Comparison of ENCODE assay signal across 8 cellular contexts in genomic region chr10:97321032-97321806, GRCh38. TPM values are rescaled to one million over a fixed set of nuclear protein-coding genes. Genes with fewer than 3 reads are reported as not detected.
DNase-seq lines count a peak whose midpoint lies in the region; ATAC-seq and FAIRE-seq lines count a peak whose summit lies in the region.

No MANE protein-coding gene starts in this region.

- peak overlapping the region; percentile 93 for H3K27ac Mint-ChIP-seq in activated naive CD8-positive, alpha-beta T cell
- H3K27ac Mint-ChIP-seq in immature natural killer cell = peak overlapping the region; percentile 87 to 96 (median 95)

- no peaks in the 10 kb centered on the region for H3K36me3 Mint-ChIP-seq in activated naive CD8-positive, alpha-beta T cell
- H3K36me3 Mint-ChIP-seq in immature natural killer cell = no peaks in the 10 kb centered on the region

- ATAC-seq in GM21576 (IDR thresholded peaks at IDR 0.05; ENCODE audit: unreplicated experiment) (no peak), GM21515 (IDR thresholded peaks at IDR 0.05; ENCODE audit: unreplicated experiment) (no peak)

- peak overlapping the region; percentile 96 to 100 (median 99) for H3K9ac ChIP-seq in BLaER1 treated with 17β-estradiol and CSF1 and Interleukin-3, amounts not matched to agents 10 nM and 100 nM
- H3K9ac ChIP-seq in skeletal muscle satellite cell (ENCODE audit: low read depth, low read length) = peak overlapping the region; percentile 32

- H3K4me1 Mint-ChIP-seq in activated naive CD8-positive, alpha-beta T cell (ENCODE audit: low read depth) = peaks cover 24% of the 10 kb centered on the region
- peaks cover 40 to 43% of the 10 kb centered on the region in 2 donors for H3K4me1 Mint-ChIP-seq in immature natural killer cell

- DNase-seq in NCI-H1092 (lab: John Stamatoyannopoulos, UW) (peak; percentile 29), immature natural killer cell (peak; percentile 14 to 26 (median 22)), frontal cortex (ENCODE audit: low spot score in 2 of 2) (no peak)

- no peaks in the 10 kb centered on the region for H3K9me3 Mint-ChIP-seq in activated naive CD8-positive, alpha-beta T cell (ENCODE audit: low read depth)
- H3K9me3 Mint-ChIP-seq in immature natural killer cell = no peaks in the 10 kb centered on the region

- peaks cover 0 to 30% (median 9%) of the 10 kb centered on the region in 11 experiments; a peak in 11 of 22 replicates for H3K36me3 ChIP-seq in BLaER1 treated with 17β-estradiol and CSF1 and Interleukin-3, amounts not matched to agents 10 nM and 100 nM
- no peaks in the 10 kb centered on the region for H3K36me3 ChIP-seq in skeletal muscle satellite cell (ENCODE audit: insufficient read depth, low read length)

- peaks cover 0 to 7% (median 0%) of the 10 kb centered on the region in 11 experiments; a peak in 2 of 22 replicates for H3K27me3 ChIP-seq in BLaER1 treated with 17β-estradiol and CSF1 and Interleukin-3, amounts not matched to agents 10 nM and 100 nM
- H3K27me3 ChIP-seq in skeletal muscle satellite cell (ENCODE audit: control insufficient read depth, insufficient read depth, low read length) = peaks cover 3% of the 10 kb centered on the region

- no peaks in the 10 kb centered on the region for H3K9me3 ChIP-seq in BLaER1 treated with 17β-estradiol and CSF1 and Interleukin-3, amounts not matched to agents 10 nM and 100 nM (replicated peaks in 1 of 11)
- H3K9me3 ChIP-seq in skeletal muscle satellite cell (replicated peaks; ENCODE audit: low read length) = no peaks in the 10 kb centered on the region

- peak overlapping the region; percentile 71 to 99 (median 95) for H3K4me2 ChIP-seq in BLaER1 treated with 17β-estradiol and CSF1 and Interleukin-3, amounts not matched to agents 10 nM and 100 nM
- peak overlapping the region; percentile 89 for H3K4me2 ChIP-seq in skeletal muscle satellite cell (ENCODE audit: low read length)

- H3K4me3 ChIP-seq in BLaER1 treated with 17β-estradiol and CSF1 and Interleukin-3, amounts not matched to agents 10 nM and 100 nM = peak overlapping the region; percentile 82 to 100 (median 96)
- H3K4me3 ChIP-seq in skeletal muscle satellite cell (ENCODE audit: low read length) = peak overlapping the region; percentile 86

- peak overlapping the region; percentile 92 for H3K4me3 Mint-ChIP-seq in activated naive CD8-positive, alpha-beta T cell
- peak overlapping the region; percentile 88 to 95 (median 91) for H3K4me3 Mint-ChIP-seq in immature natural killer cell

- H3K27ac ChIP-seq in BLaER1 treated with 17β-estradiol and CSF1 and Interleukin-3, amounts not matched to agents 10 nM and 100 nM = peak overlapping the region; percentile 98 to 100 (median 100)

- peaks cover 6 to 64% (median 31%) of the 10 kb centered on the region in 11 experiments; a peak in 16 of 22 replicates for H4K20me1 ChIP-seq in BLaER1 treated with 17β-estradiol and CSF1 and Interleukin-3, amounts not matched to agents 10 nM and 100 nM

- H3K27me3 Mint-ChIP-seq in activated naive CD8-positive, alpha-beta T cell = no peaks in the 10 kb centered on the region
- peaks cover 14 to 27% (median 23%) of the 10 kb centered on the region in 3 donors for H3K27me3 Mint-ChIP-seq in immature natural killer cell (ENCODE audit: low read depth in 3 of 3)

- no peak for FAIRE-seq in frontal cortex (lab: Jason Lieb, UNC)

- H3K4me1 ChIP-seq in BLaER1 treated with 17β-estradiol and CSF1 and Interleukin-3, amounts not matched to agents 10 nM and 100 nM = peaks cover 36 to 69% (median 47%) of the 10 kb centered on the region in 10 experiments
- H3K4me1 ChIP-seq in skeletal muscle satellite cell (ENCODE audit: control insufficient read depth, insufficient read depth, low read length) = peaks cover 17% of the 10 kb centered on the region

RNA-seq across cellular contexts. Expression of gene FRAT1, which starts 2.1 kb away (rescaled TPM):
- polyA plus RNA-seq in immature natural killer cell = 10 to 100 TPM in 1 of 3 donors, 1 to 10 TPM in 2; 8.0 to 15.2 (median 8.1) TPM
- 0.51 and 1.7 TPM in 2 replicates for total RNA-seq in skeletal muscle satellite cell (2012; rRNA removed)
- total RNA-seq in frontal cortex = 4.9 TPM

RNA-seq across cellular contexts. Expression of gene FRAT2, which starts 13.3 kb away (rescaled TPM):
- 10 to 100 TPM; 11.5 to 22.5 (median 15.9) TPM for polyA plus RNA-seq in immature natural killer cell
- 3.8 and 4.2 TPM in 2 replicates for total RNA-seq in skeletal muscle satellite cell (2012; rRNA removed)
- 17.1 TPM for total RNA-seq in frontal cortex

RNA-seq across cellular contexts. Expression of gene ARHGAP19, which starts 28.8 kb away (rescaled TPM):
- 1 to 10 TPM; 4.9 to 8.2 (median 6.7) TPM for polyA plus RNA-seq in immature natural killer cell
- total RNA-seq in skeletal muscle satellite cell (2012; rRNA removed) = 4.4 and 5.6 TPM in 2 replicates
- total RNA-seq in frontal cortex = 7.7 TPM

Comparison
In these comparisons a context has a peak if more than half of its experiments do, and no peak if none do; other contexts are left out.
1. DNase-seq: peak in NCI-H1092 (single experiment) and immature natural killer cell (3 of 3); none in frontal cortex (0 of 2).